ENCODE assay signal across 9 cellular contexts in genomic region chr10:93115661-93116383, GRCh38. TPM values are rescaled to one million over a fixed set of nuclear protein-coding genes. Genes with fewer than 3 reads are reported as not detected.
DNase-seq lines count a peak whose midpoint lies in the region; ATAC-seq, FAIRE-seq and TF ChIP-seq lines count a peak whose summit lies in the region.
"Had no signal": no experiment of that assay in that cellular context is flagged by ENCODE, and none has a peak within 500 bp of the region (broad histone marks: within the 10 kb centered on the region; RNA-seq: fewer than 3 reads in every experiment).

No MANE protein-coding gene starts in this region.

- DNase-seq in A172 (ENCODE audit: low spot score), result peak; percentile 47
- peak; percentile 45 for DNase-seq in HTR-8/SVneo (ENCODE audit: insufficient read length, low spot score)
- DNase-seq in SKM-1 treated with dmso at 0.1 percent for 144 hours (lab: John Stamatoyannopoulos, UW; ENCODE audit: unreplicated experiment), result peak; percentile 68
- DNase-seq in left ventricle myocardium inferior, result peak; percentile 61
- DNase-seq in smooth muscle cell (lab: John Stamatoyannopoulos, UW; ENCODE audit: unreplicated experiment), result no peak

- H3K9ac ChIP-seq in smooth muscle cell (ENCODE audit: low read depth), result no peak overlapping the region

- H3K27me3 ChIP-seq in left ventricle myocardium inferior (ENCODE audit: low read depth), result peaks cover 41% of the 10 kb centered on the region
- H3K27me3 ChIP-seq in smooth muscle cell (ENCODE audit: low read depth), result no peaks in the 10 kb centered on the region

- 88% methylated on average over 4 of the region's 4 CpGs for whole genome bisulfite sequencing in smooth muscle cell (ENCODE audit: low lambda C conversion rate)

- H3K4me1 ChIP-seq in left ventricle myocardium inferior, result no peaks in the 10 kb centered on the region
- H3K4me1 ChIP-seq in smooth muscle cell (ENCODE audit: low read depth), result no peaks in the 10 kb centered on the region

- H4K20me1 ChIP-seq in smooth muscle cell (ENCODE audit: low read depth), result no peaks in the 10 kb centered on the region

- no peak overlapping the region for H3K4me3 Mint-ChIP-seq in activated naive CD4-positive, alpha-beta T cell treated with anti-CD3 and anti-CD28 coated beads, Interleukin-2, amount 50 U/mL, for 24 hours
- H3K4me3 Mint-ChIP-seq: stimulated activated naive CD8-positive, alpha-beta T cell treated with anti-CD3 and anti-CD28 coated beads, Interleukin-15, Interleukin-2, amounts not matched to agents 100 ng/mL and 50 ng/mL, for 24 hours had no signal

- H3K4me3 ChIP-seq in left ventricle myocardium inferior, result no peak overlapping the region
- no peak overlapping the region for H3K4me3 ChIP-seq in smooth muscle cell

- no peak overlapping the region for H2AFZ ChIP-seq in smooth muscle cell (ENCODE audit: low read depth)

- H3K27ac Mint-ChIP-seq in activated naive CD4-positive, alpha-beta T cell treated with anti-CD3 and anti-CD28 coated beads, Interleukin-2, amount 50 U/mL, for 24 hours, result peak overlapping the region; percentile 74
- H3K27ac Mint-ChIP-seq: stimulated activated naive CD8-positive, alpha-beta T cell treated with anti-CD3 and anti-CD28 coated beads, Interleukin-15, Interleukin-2, amounts not matched to agents 100 ng/mL and 50 ng/mL, for 24 hours had no signal

- ATAC-seq in GM18498 (IDR thresholded peaks at IDR 0.05; ENCODE audit: unreplicated experiment), result peak; percentile 62
- ATAC-seq in GM21360 (IDR thresholded peaks at IDR 0.05; ENCODE audit: unreplicated experiment), result no peak

- H3K27ac ChIP-seq in left ventricle myocardium inferior (replicated peaks), result no peak overlapping the region
- H3K27ac ChIP-seq in smooth muscle cell (ENCODE audit: low read depth), result no peak overlapping the region

- no peak overlapping the region for H3K4me2 ChIP-seq in smooth muscle cell

- H3K36me3 ChIP-seq in left ventricle myocardium inferior (no peaks in the 10 kb centered on the region), smooth muscle cell (ENCODE audit: low read depth) (no peaks in the 10 kb centered on the region)

- H3K27me3 Mint-ChIP-seq in activated naive CD4-positive, alpha-beta T cell treated with anti-CD3 and anti-CD28 coated beads, Interleukin-2, amount 50 U/mL, for 24 hours, result peaks cover 2% of the 10 kb centered on the region

- FAIRE-seq in HTR-8/SVneo (lab: Jason Lieb, UNC), result peak; percentile 26

- H3K9me3 ChIP-seq in left ventricle myocardium inferior (replicated peaks) (no peaks in the 10 kb centered on the region), smooth muscle cell (replicated peaks; ENCODE audit: low read depth) (no peaks in the 10 kb centered on the region)

- H3K4me1 Mint-ChIP-seq in activated naive CD4-positive, alpha-beta T cell treated with anti-CD3 and anti-CD28 coated beads, Interleukin-2, amount 50 U/mL, for 24 hours, result peaks cover 14% of the 10 kb centered on the region

- no peaks in the 10 kb centered on the region for H3K79me2 ChIP-seq in smooth muscle cell (ENCODE audit: low read depth)

- no peaks in the 10 kb centered on the region for H3K9me3 Mint-ChIP-seq in activated naive CD4-positive, alpha-beta T cell treated with anti-CD3 and anti-CD28 coated beads, Interleukin-2, amount 50 U/mL, for 24 hours
- H3K9me3 Mint-ChIP-seq: stimulated activated naive CD8-positive, alpha-beta T cell treated with anti-CD3 and anti-CD28 coated beads, Interleukin-15, Interleukin-2, amounts not matched to agents 100 ng/mL and 50 ng/mL, for 24 hours had no signal

- no peaks in the 10 kb centered on the region for H3F3A ChIP-seq in smooth muscle cell (ENCODE audit: low read depth)

- H3K36me3 Mint-ChIP-seq in activated naive CD4-positive, alpha-beta T cell treated with anti-CD3 and anti-CD28 coated beads, Interleukin-2, amount 50 U/mL, for 24 hours, result no peaks in the 10 kb centered on the region

- intact Hi-C loops in left ventricle myocardium inferior (cut with micrococcal nuclease), result no loop called here

- peak; percentile 48 for TF ChIP-seq CTCF in left ventricle myocardium inferior (IDR thresholded peaks at IDR 0.05; ENCODE audit: borderline replicate concordance)
- peak; percentile 40 for TF ChIP-seq CTCF in smooth muscle cell (IDR thresholded peaks at IDR 0.05; ENCODE audit: borderline replicate concordance, insufficient read depth, poor library complexity, severe bottlenecking)

RNA-seq across cellular contexts. Expression of gene CYP26A1, which starts 42.1 kb away (rescaled TPM):
- 0.65 TPM in 1 of 2 replicates, not detected in the other for total RNA-seq in A172 (2014; rRNA removed; shearing (Covaris generic))
- total RNA-seq in left ventricle myocardium inferior (not detected), smooth muscle cell (not detected in 2 replicates)
- 0.14 TPM in 1 of 2 replicates, not detected in the other for polyA plus RNA-seq in smooth muscle cell

RNA-seq across cellular contexts. Expression of gene CYP26C1, which starts 55.2 kb away (rescaled TPM):
- 0.02 TPM in 1 of 2 replicates, not detected in the other for total RNA-seq in A172 (2014; rRNA removed; shearing (Covaris generic))
- total RNA-seq in left ventricle myocardium inferior (not detected), smooth muscle cell (0.13 TPM in 1 of 2 replicates, not detected in the other)
- polyA plus RNA-seq in smooth muscle cell, result not detected in 2 replicates
